Comparison of ENCODE assay signal across 12 cellular contexts in genomic region chr11:86360775-86361395, GRCh38. TPM values are rescaled to one million over a fixed set of nuclear protein-coding genes. Genes with fewer than 3 reads are reported as not detected.
DNase-seq lines count a peak whose midpoint lies in the region; ATAC-seq, FAIRE-seq and TF ChIP-seq lines count a peak whose summit lies in the region.
"Had no signal": no experiment of that assay in that cellular context is flagged by ENCODE, and none has a peak within 500 bp of the region (broad histone marks: within the 10 kb centered on the region; RNA-seq: fewer than 3 reads in every experiment).

No MANE protein-coding gene starts in this region.

- no peaks in the 10 kb centered on the region for H3K79me2 ChIP-seq in keratinocyte (ENCODE audit: control insufficient read depth, insufficient read depth, low read length)

- no peak overlapping the region for H3K27ac Mint-ChIP-seq in glutamatergic neuron (ENCODE audit: unreplicated experiment)
- H3K27ac Mint-ChIP-seq: activated naive CD4-positive, alpha-beta T cell treated with anti-CD3 and anti-CD28 coated beads, Interleukin-2, amount 10 ng/mL, durations not matched to agents 7 days and 5 days had no signal

- peak; percentile 53 for FAIRE-seq in keratinocyte (lab: Jason Lieb, UNC)

- H3K36me3 Mint-ChIP-seq in glutamatergic neuron (ENCODE audit: unreplicated experiment): no peaks in the 10 kb centered on the region
- H3K36me3 Mint-ChIP-seq: activated naive CD4-positive, alpha-beta T cell treated with anti-CD3 and anti-CD28 coated beads, Interleukin-2, amount 10 ng/mL, durations not matched to agents 7 days and 5 days had no signal

- H3K27me3 ChIP-seq in adipocyte (replicated peaks; ENCODE audit: control insufficient read depth, insufficient read depth, low read length): no peaks in the 10 kb centered on the region
- no peaks in the 10 kb centered on the region for H3K27me3 ChIP-seq in keratinocyte (ENCODE audit: control insufficient read depth, extremely low read depth, insufficient read depth, low read length)
- H3K27me3 ChIP-seq: MG63 had no signal

- no peak for ATAC-seq in HG02973 (IDR thresholded peaks at IDR 0.05; ENCODE audit: unreplicated experiment)
- ATAC-seq in activated CD4-positive, CD25-positive, alpha-beta regulatory T cell treated with anti-CD3 and anti-CD28 coated beads, Interleukin-2, amount 50 U/mL, for 24 hours: no peak
- ATAC-seq in GM21825 (IDR thresholded peaks at IDR 0.05; ENCODE audit: unreplicated experiment): no peak

- no peak overlapping the region for H3K27ac ChIP-seq in keratinocyte (ENCODE audit: control insufficient read depth, insufficient read depth, low read length)

- H3K9me3 Mint-ChIP-seq in glutamatergic neuron (ENCODE audit: unreplicated experiment): peaks cover 1% of the 10 kb centered on the region
- H3K9me3 Mint-ChIP-seq: activated naive CD4-positive, alpha-beta T cell treated with anti-CD3 and anti-CD28 coated beads, Interleukin-2, amount 10 ng/mL, durations not matched to agents 7 days and 5 days had no signal

- H3K9me1 ChIP-seq in keratinocyte (ENCODE audit: control insufficient read depth, extremely low read depth, insufficient read depth, low read length): no peaks in the 10 kb centered on the region

- H3K4me2 ChIP-seq in keratinocyte (ENCODE audit: control insufficient read depth, extremely low read depth, insufficient read depth, low read depth, low read length): no peak overlapping the region

- no peak overlapping the region for H3K4me3 Mint-ChIP-seq in glutamatergic neuron (ENCODE audit: unreplicated experiment)
- H3K4me3 Mint-ChIP-seq: activated naive CD4-positive, alpha-beta T cell treated with anti-CD3 and anti-CD28 coated beads, Interleukin-2, amount 10 ng/mL, durations not matched to agents 7 days and 5 days had no signal

- H3K9me3 ChIP-seq in adipocyte (ENCODE audit: control insufficient read depth, low read length) (peaks cover 7% of the 10 kb centered on the region), keratinocyte (ENCODE audit: control insufficient read depth, low read depth, low read length) (no peaks in the 10 kb centered on the region)

- H3K9ac ChIP-seq in adipocyte (ENCODE audit: low read length) (no peak overlapping the region), keratinocyte (ENCODE audit: control insufficient read depth, extremely low read depth, insufficient read depth, low read length) (no peak overlapping the region)

- no peak overlapping the region for H2AFZ ChIP-seq in keratinocyte (ENCODE audit: control insufficient read depth, low read length)

- H3K4me3 ChIP-seq in AG09309 (ENCODE audit: control insufficient read depth, low read depth, low read length): no peak overlapping the region
- no peak overlapping the region for H3K4me3 ChIP-seq in HFF-Myc (replicated peaks; ENCODE audit: low read depth, low read length)
- H3K4me3 ChIP-seq in adipocyte (ENCODE audit: low read length): no peak overlapping the region
- no peak overlapping the region for H3K4me3 ChIP-seq in keratinocyte (ENCODE audit: control insufficient read depth in 2 of 3, extremely low read depth in 1 of 3, insufficient read depth in 2 of 3, low read depth in 1 of 3, low read length in 3 of 3)
- H3K4me3 ChIP-seq: HAP-1, MG63 had no signal

- H3K4me1 Mint-ChIP-seq in glutamatergic neuron (ENCODE audit: low read depth, unreplicated experiment): no peaks in the 10 kb centered on the region
- H3K4me1 Mint-ChIP-seq: activated naive CD4-positive, alpha-beta T cell treated with anti-CD3 and anti-CD28 coated beads, Interleukin-2, amount 10 ng/mL, durations not matched to agents 7 days and 5 days had no signal

- DNase-seq in AG09309 (ENCODE audit: low read depth) (no peak), HFF-Myc (ENCODE audit: extremely low read depth, low read depth) (peak; percentile 39), adipocyte (ENCODE audit: low read depth) (peak; percentile 79), keratinocyte (ENCODE audit: low read depth, low spot score) (no peak), glutamatergic neuron (no peak)
- DNase-seq: activated naive CD4-positive, alpha-beta T cell treated with anti-CD3 and anti-CD28 coated beads, Interleukin-2, amount 10 ng/mL, durations not matched to agents 7 days and 5 days; MG63; T-helper 1 cell had no signal

- dilution Hi-C loops in keratinocyte (cut with MboI; ENCODE audit: extremely low pct_ligation_motif_present, low sequenced_read_pairs): no loop called here

- H3K36me3 ChIP-seq in adipocyte (ENCODE audit: control insufficient read depth, insufficient read depth, low read length, severe bottlenecking): no peaks in the 10 kb centered on the region
- no peaks in the 10 kb centered on the region for H3K36me3 ChIP-seq in keratinocyte (ENCODE audit: control insufficient read depth in 2 of 2, extremely low read depth in 1 of 2, insufficient read depth in 2 of 2, low read length in 2 of 2)
- H3K36me3 ChIP-seq: HAP-1, MG63 had no signal

- H3K27me3 Mint-ChIP-seq in glutamatergic neuron (ENCODE audit: unreplicated experiment): no peaks in the 10 kb centered on the region
- H3K27me3 Mint-ChIP-seq: activated naive CD4-positive, alpha-beta T cell treated with anti-CD3 and anti-CD28 coated beads, Interleukin-2, amount 10 ng/mL, durations not matched to agents 7 days and 5 days had no signal

- no peaks in the 10 kb centered on the region for H4K20me1 ChIP-seq in keratinocyte (ENCODE audit: control insufficient read depth, extremely low read depth, insufficient read depth, low read length)

- H3K4me1 ChIP-seq in adipocyte (ENCODE audit: control insufficient read depth, insufficient read depth, low read length) (no peaks in the 10 kb centered on the region), keratinocyte (ENCODE audit: control insufficient read depth, extremely low read depth, insufficient read depth, low read length) (no peaks in the 10 kb centered on the region)

- TF ChIP-seq CTCF in AG09309 (IDR thresholded peaks at IDR 0.05; ENCODE audit: control insufficient read depth, insufficient read depth, low read depth, low read length, missing control alignments) (peak; percentile 47), HFF-Myc (IDR thresholded peaks at IDR 0.05; ENCODE audit: low read depth, low read length, missing control alignments) (peak; percentile 40), keratinocyte (optimal IDR thresholded peaks at IDR 0.05 in 1 of 3, IDR thresholded peaks at IDR 0.05 in 1 of 3, conservative IDR thresholded peaks at IDR 0.05 in 1 of 3; ENCODE audit: extremely low read depth in 1 of 3, insufficient read depth in 2 of 3, low read length in 3 of 3) (peak in 2 of 3 experiments; percentile 37 to 41), glutamatergic neuron (IDR thresholded peaks at IDR 0.05; ENCODE audit: partially characterized antibody, unreplicated experiment) (no peak)

RNA-seq across cellular contexts. Expression of gene CCDC81, which starts 13.8 kb away (rescaled TPM):
- polyA plus RNA-seq in keratinocyte: 0.06 to 0.42 TPM (median 0.15 TPM) in 3 replicates
- 0.35 TPM for polyA plus RNA-seq in keratinocyte (2011; ENCODE audit: low read depth)
- polyA plus RNA-seq in keratinocyte (2011; cell fraction: cytosol; rRNA removed): 0.05 and 0.07 TPM in 2 replicates
- 0.23 and 0.53 TPM in 2 replicates for polyA plus RNA-seq in keratinocyte (2011; cell fraction: nucleus; rRNA removed)
- 0.11 and 0.65 TPM in 2 replicates for polyA plus RNA-seq in keratinocyte (2012; ENCODE audit: low replicate concordance)
- polyA minus RNA-seq in keratinocyte: 0.10 to 1.4 TPM in 2 of 3 replicates, not detected in the other
- polyA minus RNA-seq in keratinocyte (2011; cell fraction: cytosol; rRNA and poly(A)+ RNA removed): not detected
- 0.63 and 1.6 TPM in 2 replicates for polyA minus RNA-seq in keratinocyte (2011; cell fraction: nucleus; rRNA and poly(A)+ RNA removed)
- 0.74 TPM for total RNA-seq in glutamatergic neuron (ENCODE audit: unreplicated experiment)

RNA-seq across cellular contexts. Expression of gene HIKESHI, which starts 58.8 kb away (rescaled TPM):
- 39.9 to 89.4 TPM (median 81.6 TPM) in 3 replicates for polyA plus RNA-seq in keratinocyte
- polyA plus RNA-seq in keratinocyte (2011; ENCODE audit: low read depth): 13.5 TPM
- 46.0 and 130 TPM in 2 replicates for polyA plus RNA-seq in keratinocyte (2011; cell fraction: cytosol; rRNA removed)
- 29.7 and 32.7 TPM in 2 replicates for polyA plus RNA-seq in keratinocyte (2011; cell fraction: nucleus; rRNA removed)
- polyA plus RNA-seq in keratinocyte (2012; ENCODE audit: low replicate concordance): 34.2 and 49.2 TPM in 2 replicates
- polyA minus RNA-seq in keratinocyte: 36.4 to 46.8 TPM (median 42.0 TPM) in 3 replicates
- polyA minus RNA-seq in keratinocyte (2011; cell fraction: cytosol; rRNA and poly(A)+ RNA removed): 31.7 TPM
- 5.5 and 7.1 TPM in 2 replicates for polyA minus RNA-seq in keratinocyte (2011; cell fraction: nucleus; rRNA and poly(A)+ RNA removed)
- 44.7 TPM for total RNA-seq in glutamatergic neuron (ENCODE audit: unreplicated experiment)

Comparison
In these comparisons a context has a peak if more than half of its experiments do, and no peak if none do; other contexts are left out.
1. DNase-seq: peak in HFF-Myc (single experiment) and adipocyte (single experiment); none in AG09309 (single experiment), keratinocyte (single experiment) and glutamatergic neuron (single experiment).